10 cellular contexts compared by ENCODE assay signal in genomic region chr9:133143639-133144141, GRCh38. TPM values are rescaled to one million over a fixed set of nuclear protein-coding genes. Genes with fewer than 3 reads are reported as not detected.
A peak's percentile ranks its signal among the peaks of the same experiment; 100 is the strongest.
DNase-seq lines count a peak whose midpoint lies in the region; TF ChIP-seq lines count a peak whose summit lies in the region.
"Had no signal": no experiment of that assay in that cellular context is flagged by ENCODE, and none has a peak within 500 bp of the region (broad histone marks: within the 10 kb centered on the region; RNA-seq: fewer than 3 reads in every experiment).

No MANE protein-coding gene starts in this region.

- intact Hi-C loops in breast epithelium (cut with DNase I; ENCODE audit: low total_unique reads) = no loop called here
- intact Hi-C loops in mammary epithelial cell (cut with micrococcal nuclease) = loop anchor here (1.0 kb wide), 2 partner anchors 8 to 23 kb away; no protein-coding TSS in a partner anchor
- intact Hi-C loops in transverse colon (cut with DNase I; ENCODE audit: low total_unique reads) = loop anchor here (10.0 kb wide), 1 partner anchor 99 kb away; no protein-coding TSS in a partner anchor

- H3K27ac ChIP-seq in breast epithelium = peak overlapping the region; percentile 49 to 76
- H3K27ac ChIP-seq in mammary epithelial cell (ENCODE audit: insufficient read depth, low read depth, low read length) = no peak overlapping the region
- peak overlapping the region; percentile 76 to 82 (median 80) for H3K27ac ChIP-seq in transverse colon

- H3K4me1 ChIP-seq in breast epithelium = peaks cover 3 to 44% of the 10 kb centered on the region in 2 donors
- peaks cover 22% of the 10 kb centered on the region for H3K4me1 ChIP-seq in mammary epithelial cell (ENCODE audit: insufficient read depth, low read length)
- peaks cover 15% of the 10 kb centered on the region for H3K4me1 ChIP-seq in adipocyte (ENCODE audit: control insufficient read depth, insufficient read depth, low read length)
- peaks cover 52 to 80% (median 61%) of the 10 kb centered on the region in 4 donors for H3K4me1 ChIP-seq in transverse colon

- peaks cover 48% of the 10 kb centered on the region for H3K4me1 Mint-ChIP-seq in mesothelial cell of epicardium

- dilution Hi-C loops in mammary epithelial cell (cut with HindIII; ENCODE audit: low sequenced_read_pairs) = no loop called here

- over 99% methylated on average over 8 of the region's 13 CpGs for WGBS in mammary epithelial cell (ENCODE audit: low coverage, missing lambda C conversion rate)
- 91 to 100% methylated on average over 9 to 11 of the region's 13 CpGs for WGBS in transverse colon (ENCODE audit: low coverage in 1 of 2), 2 donors

- H3K9me3 Mint-ChIP-seq in mesothelial cell of epicardium = no peaks in the 10 kb centered on the region

- no peaks in the 10 kb centered on the region for H3K36me3 Mint-ChIP-seq in mesothelial cell of epicardium

- H3K9ac ChIP-seq in mammary epithelial cell (ENCODE audit: insufficient read depth, low read length) (no peak overlapping the region), adipocyte (ENCODE audit: low read length) (peak overlapping the region; percentile 75)

- BruUV-seq in mammary epithelial cell (replicated peaks; lab: Mats Ljungman, UMichigan) = no TSS peak

- H3K27me3 ChIP-seq in breast epithelium (no peaks in the 10 kb centered on the region), mammary epithelial cell (ENCODE audit: insufficient read depth, low read length) (no peaks in the 10 kb centered on the region), adipocyte (replicated peaks; ENCODE audit: control insufficient read depth, insufficient read depth, low read length) (no peaks in the 10 kb centered on the region), transverse colon (no peaks in the 10 kb centered on the region)
- H3K27me3 ChIP-seq: pancreas had no signal

- H2AFZ ChIP-seq in mammary epithelial cell (ENCODE audit: low read depth, low read length) = no peak overlapping the region

- H3K9me3 ChIP-seq in breast epithelium = no peaks in the 10 kb centered on the region
- H3K9me3 ChIP-seq in mammary epithelial cell (replicated peaks; ENCODE audit: insufficient read depth, low read length) = no peaks in the 10 kb centered on the region
- no peaks in the 10 kb centered on the region for H3K9me3 ChIP-seq in adipocyte (ENCODE audit: control insufficient read depth, low read length)
- H3K9me3 ChIP-seq in transverse colon = no peaks in the 10 kb centered on the region
- H3K9me3 ChIP-seq: pancreas had no signal

- H3K27ac Mint-ChIP-seq in mesothelial cell of epicardium = peak overlapping the region; percentile 77

- TF ChIP-seq POLR2A in breast epithelium (IDR thresholded peaks at IDR 0.05) (no peak), transverse colon (IDR thresholded peaks at IDR 0.05) (no peak)

- in situ Hi-C loops in mammary epithelial cell (cut with MboI; ENCODE audit: low sequenced_read_pairs in 2 of 2) (loop anchor here (10.0 kb wide), 1 partner anchor 99 kb away; no protein-coding TSS in a partner anchor), transverse colon (cut with MboI; ENCODE audit: low pct_ligation_motif_present in 1 of 4, low pct_unique_long_range_greater_than_20kb in 1 of 4, low sequenced_read_pairs in 3 of 4) (no loop called here)

- H3K36me3 ChIP-seq in breast epithelium (no peaks in the 10 kb centered on the region), mammary epithelial cell (ENCODE audit: insufficient read depth, low read length) (no peaks in the 10 kb centered on the region), adipocyte (ENCODE audit: control insufficient read depth, insufficient read depth, low read length, severe bottlenecking) (no peaks in the 10 kb centered on the region), transverse colon (no peaks in the 10 kb centered on the region)
- H3K36me3 ChIP-seq: pancreas had no signal

- no peak overlapping the region for H3K4me2 ChIP-seq in mammary epithelial cell (ENCODE audit: insufficient read depth, low read depth, low read length)

- H3K79me2 ChIP-seq in mammary epithelial cell (ENCODE audit: insufficient read depth, low read length) = peaks cover 86% of the 10 kb centered on the region

- CTCF ChIA-PET in mammary epithelial cell (lab: Charles Lee; ENCODE audit: low non-redundant PET) = interaction anchor here (0.6 to 1.5 kb wide), 4 partner anchors 9 to 113 kb away, joined by 3 to 8 read pairs (median 3); partner anchors contain the start of gene GTF3C5

- no peaks in the 10 kb centered on the region for H3K27me3 Mint-ChIP-seq in mesothelial cell of epicardium (ENCODE audit: low read depth)

- no peak for TF ChIP-seq EP300 in transverse colon (IDR thresholded peaks at IDR 0.05; ENCODE audit: low read depth)

- H3K4me3 Mint-ChIP-seq in mesothelial cell of epicardium = peak overlapping the region; percentile 76

- H4K20me1 ChIP-seq in mammary epithelial cell (ENCODE audit: insufficient read depth, low read length) = peaks cover 4% of the 10 kb centered on the region

- TF ChIP-seq CTCF in breast epithelium (IDR thresholded peaks at IDR 0.05) (no peak), mammary epithelial cell (conservative IDR thresholded peaks at IDR 0.05 in 1 of 2, IDR thresholded peaks at IDR 0.05 in 1 of 2; ENCODE audit: extremely low read depth in 1 of 2, insufficient read depth in 1 of 2, low read depth in 1 of 2, low read length in 2 of 2) (no peak), mesothelial cell of epicardium (IDR thresholded peaks at IDR 0.05; ENCODE audit: unreplicated experiment) (no peak), transverse colon (IDR thresholded peaks at IDR 0.05) (no peak)

- peak overlapping the region; percentile 37 to 61 (median 47) for H3K4me3 ChIP-seq in breast epithelium
- H3K4me3 ChIP-seq in mammary epithelial cell (replicated peaks in 1 of 3; ENCODE audit: insufficient read depth in 1 of 3, low read depth in 2 of 3, low read length in 3 of 3) = no peak overlapping the region
- peak overlapping the region; percentile 70 for H3K4me3 ChIP-seq in adipocyte (ENCODE audit: low read length)
- H3K4me3 ChIP-seq in transverse colon = peak overlapping the region in 3 of 4 donors; percentile 18 to 43 (median 28)

- DNase-seq in breast epithelium (ENCODE audit: low spot score in 2 of 2) (no peak), mammary epithelial cell (no peak), adipocyte (ENCODE audit: low read depth) (no peak), mesothelial cell of epicardium (ENCODE audit: low spot score in 2 of 2, unreplicated experiment in 2 of 2) (no peak), transverse colon (no peak), mucosa of gallbladder (ENCODE audit: low spot score) (no peak), pons (ENCODE audit: low spot score) (no peak), SK-N-DZ (ENCODE audit: low spot score) (no peak)

RNA-seq across cellular contexts. Expression of gene GBGT1, which starts 20.0 kb away (rescaled TPM):
- 10 to 100 TPM; 14.8 to 21.3 (median 15.0) TPM for total RNA-seq in breast epithelium
- total RNA-seq in mammary epithelial cell = 1 to 10 TPM in 1 of 2 donors, under 1 TPM in 1; 0.83 to 1.7 TPM
- 0.78 TPM for polyA plus RNA-seq in mammary epithelial cell
- polyA minus RNA-seq in mammary epithelial cell = not detected
- total RNA-seq in mesothelial cell of epicardium = 29.1 to 32.8 TPM (median 31.8 TPM) in 3 replicates
- total RNA-seq in transverse colon = 10 to 100 TPM in 3 of 4 donors, 1 to 10 TPM in 1; 4.1 to 15.7 (median 11.8) TPM
- 26.5 TPM for total RNA-seq in mucosa of gallbladder
- 2.5 and 5.4 TPM in 2 replicates for polyA plus RNA-seq in SK-N-DZ (2014; cell fraction: cytosol; rRNA removed)
- polyA plus RNA-seq in SK-N-DZ (2014; cell fraction: nucleus; rRNA removed) = 6.9 and 7.7 TPM in 2 replicates
- total RNA-seq: MCF 10A had no signal

RNA-seq across cellular contexts. Expression of gene RALGDS, which starts 22.6 kb away (rescaled TPM):
- total RNA-seq in breast epithelium (10 to 100 TPM; 52.0 to 94.1 (median 79.3) TPM), mammary epithelial cell (10 to 100 TPM; 15.2 to 19.9 TPM), mesothelial cell of epicardium (78.9 to 83.5 TPM (median 82.9 TPM) in 3 replicates), transverse colon (100 to 1,000 TPM in 1 of 4 donors, 10 to 100 TPM in 3; 50.5 to 233 (median 58.2) TPM), mucosa of gallbladder (50.7 TPM)
- 37.8 TPM for polyA plus RNA-seq in mammary epithelial cell
- 35.5 TPM for polyA minus RNA-seq in mammary epithelial cell
- polyA plus RNA-seq in SK-N-DZ (2014; cell fraction: cytosol; rRNA removed) = 211 and 229 TPM in 2 replicates
- 616 and 634 TPM in 2 replicates for polyA plus RNA-seq in SK-N-DZ (2014; cell fraction: nucleus; rRNA removed)

Comparison
In these comparisons a context has a peak if more than half of its experiments do, and no peak if none do; other contexts are left out.
1. H3K4me3 ChIP-seq: peak in breast epithelium (3 of 3), adipocyte (single experiment) and transverse colon (3 of 4); none in mammary epithelial cell (0 of 3).
2. in situ Hi-C loops: an anchor here in mammary epithelial cell (10.0 kb wide); none called in transverse colon.